8 cellular contexts compared by ENCODE assay signal in the genomic region with DNA sequence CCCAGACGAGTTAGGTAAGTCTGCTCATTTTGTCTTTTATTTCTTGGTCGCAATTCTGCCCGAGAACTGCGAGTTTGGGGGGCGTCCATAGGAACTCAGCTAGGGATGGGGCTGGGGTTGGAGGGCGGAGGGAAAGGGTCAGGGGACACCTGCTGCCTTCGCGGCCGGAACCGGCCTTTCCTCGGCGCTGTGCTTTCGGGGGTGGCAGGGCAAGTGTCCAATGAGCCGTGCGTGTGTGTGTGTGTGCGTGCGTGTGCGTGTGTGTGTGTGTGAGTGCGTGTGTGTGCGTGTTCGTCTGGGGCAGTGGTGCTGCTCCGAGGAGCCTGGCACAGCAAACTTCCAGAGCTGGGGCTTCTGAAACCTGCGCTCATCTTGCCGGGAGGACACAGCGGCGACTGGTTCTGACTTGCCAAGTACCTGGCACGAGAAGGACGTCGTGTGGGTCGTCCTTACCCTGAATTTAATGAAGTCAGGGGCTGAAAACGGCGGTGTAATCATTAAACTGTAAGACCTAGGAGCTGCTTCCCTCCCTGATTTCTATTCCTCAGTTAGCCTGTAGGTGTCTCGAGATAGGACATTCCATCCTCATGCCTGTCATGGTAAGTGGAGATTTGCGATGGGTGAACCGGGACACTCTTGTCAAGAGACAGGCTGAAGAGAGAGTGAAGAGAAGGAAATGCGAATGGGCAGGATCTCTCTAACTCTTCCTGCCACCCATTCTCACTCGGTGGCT.
A peak's percentile ranks its signal among the peaks of the same experiment; 100 is the strongest.
DNase-seq lines count a peak whose midpoint lies in the region; ATAC-seq lines count a peak whose summit lies in the region.

No MANE protein-coding gene starts in this region.

- DNase-seq in SHP77 treated with DMSO at 0.1 percent for 48 hours (lab: John Stamatoyannopoulos, UW): peak; percentile 13
- DNase-seq in SHP77 (lab: John Stamatoyannopoulos, UW): no peak
- DNase-seq in NCI-H446 (lab: John Stamatoyannopoulos, UW): peak; percentile 70 to 74
- peak; percentile 64 for DNase-seq in astrocyte of the hippocampus (ENCODE audit: low read depth, low spot score)
- DNase-seq in hippocampal formation (lab: John Stamatoyannopoulos, UW): peak; percentile 24 to 49
- peak; percentile 12 for DNase-seq in putamen (ENCODE audit: low spot score)

- ATAC-seq in HG02870 (IDR thresholded peaks at IDR 0.05; ENCODE audit: unreplicated experiment): peak; percentile 67
- ATAC-seq in GM21619 (IDR thresholded peaks at IDR 0.05; ENCODE audit: unreplicated experiment): no peak

Comparison
In these comparisons a context has a peak if more than half of its experiments do, and no peak if none do; other contexts are left out.
1. DNase-seq: peak in SHP77 treated with DMSO at 0.1 percent for 48 hours (single experiment), NCI-H446 (2 of 2), astrocyte of the hippocampus (single experiment), hippocampal formation (2 of 2) and putamen (single experiment); none in SHP77 (0 of 2).